ENCODE assay signal across 15 cellular contexts in genomic region chr6:36765190-36765941, GRCh38.
DNase-seq lines count a peak whose midpoint lies in the region; ATAC-seq and TF ChIP-seq lines count a peak whose summit lies in the region.
"Had no signal": no experiment of that assay in that cellular context is flagged by ENCODE, and none has a peak within 500 bp of the region (broad histone marks: within the 10 kb centered on the region; RNA-seq: fewer than 3 reads in every experiment).

No MANE protein-coding gene starts in this region.

- no peaks in the 10 kb centered on the region for H3K79me2 ChIP-seq in OCI-LY1 (ENCODE audit: insufficient read depth, low read length)
- H3K79me2 ChIP-seq in fibroblast of lung (ENCODE audit: control insufficient read depth, insufficient read depth, low read length) = no peaks in the 10 kb centered on the region

- H3K4me2 ChIP-seq in OCI-LY1 (ENCODE audit: low read length) = peak overlapping the region; percentile 63
- peak overlapping the region; percentile 21 for H3K4me2 ChIP-seq in fibroblast of lung (ENCODE audit: extremely low read depth, insufficient read depth, low read length)

- H3F3A ChIP-seq in OCI-LY1 (ENCODE audit: insufficient read depth, low read length) = no peaks in the 10 kb centered on the region

- intact Hi-C loops in lower lobe of right lung (cut with DNase I) = loop anchor here (5.0 kb wide), 1 partner anchor 87 kb away; no protein-coding TSS in a partner anchor

- H3K9ac ChIP-seq in OCI-LY1 (ENCODE audit: low read length) (peak overlapping the region; percentile 68), fibroblast of lung (ENCODE audit: insufficient read depth, low read length) (no peak overlapping the region)

- H3K9me2 ChIP-seq in OCI-LY1 (ENCODE audit: low read depth, low read length) = no peaks in the 10 kb centered on the region

- H3K4me3 Mint-ChIP-seq in stimulated activated memory B cell treated with anti-CD40 and anti-IgM and Interleukin-4, amounts not matched to agents 10 μg/mL and 1 μg/mL and 100 μg/mL, for 72 hours = peak overlapping the region; percentile 11
- H3K4me3 Mint-ChIP-seq: activated CD4-positive, alpha-beta T cell treated with anti-CD3 and anti-CD28 coated beads, Interleukin-2, amount 10 ng/mL, durations not matched to agents 7 days and 5 days had no signal

- H3K36me3 ChIP-seq in OCI-LY1 (ENCODE audit: insufficient read depth, low read length) (no peaks in the 10 kb centered on the region), fibroblast of lung (ENCODE audit: control insufficient read depth, insufficient read depth, low read length) (no peaks in the 10 kb centered on the region), lower lobe of right lung (no peaks in the 10 kb centered on the region)
- H3K36me3 ChIP-seq: BE2C, left lung, spleen, thyroid gland had no signal

- H3K27ac Mint-ChIP-seq in stimulated activated memory B cell treated with anti-CD40 and anti-IgM and Interleukin-4, amounts not matched to agents 10 μg/mL and 1 μg/mL and 100 μg/mL, for 72 hours = no peak overlapping the region
- H3K27ac Mint-ChIP-seq: activated CD4-positive, alpha-beta T cell treated with anti-CD3 and anti-CD28 coated beads, Interleukin-2, amount 10 ng/mL, durations not matched to agents 7 days and 5 days had no signal

- DNase-seq in DMS 273 (lab: John Stamatoyannopoulos, UW; ENCODE audit: unreplicated experiment) (peak; percentile 48), DMS 273 treated with DMSO at 0.1 percent for 48 hours (lab: John Stamatoyannopoulos, UW) (no peak), fibroblast of lung (ENCODE audit: low read depth in 2 of 2) (no peak), lower lobe of right lung (no peak)
- DNase-seq: cortex of kidney had no signal

- H3K4me3 ChIP-seq in OCI-LY1 (ENCODE audit: low read depth, low read length, poor library complexity, severe bottlenecking) = peak overlapping the region; percentile 35
- no peak overlapping the region for H3K4me3 ChIP-seq in fibroblast of lung (replicated peaks in 1 of 4; ENCODE audit: control extremely low read depth in 1 of 4, insufficient read depth in 1 of 4, low read depth in 3 of 4, low read length in 4 of 4)
- no peak overlapping the region for H3K4me3 ChIP-seq in lower lobe of right lung
- H3K4me3 ChIP-seq: left lung, spleen, thyroid gland had no signal

- H3K9me3 ChIP-seq in OCI-LY1 (ENCODE audit: low read length) (no peaks in the 10 kb centered on the region), fibroblast of lung (ENCODE audit: control insufficient read depth, insufficient read depth, low read depth, low read length) (no peaks in the 10 kb centered on the region), lower lobe of right lung (no peaks in the 10 kb centered on the region)
- H3K9me3 ChIP-seq: BE2C, left lung, spleen, thyroid gland had no signal

- H3K36me3 Mint-ChIP-seq in stimulated activated memory B cell treated with anti-CD40 and anti-IgM and Interleukin-4, amounts not matched to agents 10 μg/mL and 1 μg/mL and 100 μg/mL, for 72 hours = no peaks in the 10 kb centered on the region

- no peak overlapping the region for H2AFZ ChIP-seq in OCI-LY1 (ENCODE audit: low read length)
- H2AFZ ChIP-seq in fibroblast of lung (ENCODE audit: low read length) = no peak overlapping the region

- peaks cover 44% of the 10 kb centered on the region for H3K4me1 Mint-ChIP-seq in stimulated activated memory B cell treated with anti-CD40 and anti-IgM and Interleukin-4, amounts not matched to agents 10 μg/mL and 1 μg/mL and 100 μg/mL, for 72 hours

- H3K27ac ChIP-seq in OCI-LY1 (ENCODE audit: low read depth, low read length, poor library complexity, severe bottlenecking) = peak overlapping the region; percentile 91
- H3K27ac ChIP-seq in fibroblast of lung (ENCODE audit: insufficient read depth, low read length) = no peak overlapping the region
- no peak overlapping the region for H3K27ac ChIP-seq in lower lobe of right lung
- H3K27ac ChIP-seq: 22Rv1, left lung, spleen, thyroid gland had no signal

- H3K4me1 ChIP-seq in OCI-LY1 (ENCODE audit: insufficient read depth, low read length, severe bottlenecking) (peaks cover 71% of the 10 kb centered on the region), fibroblast of lung (ENCODE audit: control insufficient read depth, extremely low read depth, insufficient read depth, low read length) (peaks cover 15% of the 10 kb centered on the region), lower lobe of right lung (peaks cover 29% of the 10 kb centered on the region)

- H3K27me3 Mint-ChIP-seq in stimulated activated memory B cell treated with anti-CD40 and anti-IgM and Interleukin-4, amounts not matched to agents 10 μg/mL and 1 μg/mL and 100 μg/mL, for 72 hours = no peaks in the 10 kb centered on the region
- H3K27me3 Mint-ChIP-seq: activated CD4-positive, alpha-beta T cell treated with anti-CD3 and anti-CD28 coated beads, Interleukin-2, amount 10 ng/mL, durations not matched to agents 7 days and 5 days had no signal

- ATAC-seq in stimulated activated memory B cell treated with anti-CD40 and anti-IgM and Interleukin-4, amounts not matched to agents 10 μg/mL and 1 μg/mL and 100 μg/mL, for 72 hours = peak; percentile 4
- ATAC-seq in lower lobe of right lung (no peak), GM21526 (IDR thresholded peaks at IDR 0.05; ENCODE audit: low FRiP score, unreplicated experiment) (no peak), GM18520 (IDR thresholded peaks at IDR 0.05; ENCODE audit: unreplicated experiment) (no peak)

- H4K20me1 ChIP-seq in OCI-LY1 (ENCODE audit: insufficient read depth, low read length) = no peaks in the 10 kb centered on the region
- no peaks in the 10 kb centered on the region for H4K20me1 ChIP-seq in fibroblast of lung (ENCODE audit: control insufficient read depth, extremely low read depth, insufficient read depth, low read length)

- H3K27me3 ChIP-seq in OCI-LY1 (ENCODE audit: insufficient read depth, low read length) (no peaks in the 10 kb centered on the region), fibroblast of lung (ENCODE audit: control insufficient read depth, insufficient read depth, low read length) (peaks cover 5% of the 10 kb centered on the region), lower lobe of right lung (ENCODE audit: low read depth) (no peaks in the 10 kb centered on the region)
- H3K27me3 ChIP-seq: BE2C, left lung, spleen, thyroid gland had no signal

- TF ChIP-seq CTCF in OCI-LY1 (IDR thresholded peaks at IDR 0.05; ENCODE audit: low read length) = no peak
- no peak for TF ChIP-seq CTCF in fibroblast of lung (conservative IDR thresholded peaks at IDR 0.05 in 1 of 2, IDR thresholded peaks at IDR 0.05 in 1 of 2; ENCODE audit: low read depth in 1 of 2, low read length in 2 of 2)
- TF ChIP-seq CTCF in lower lobe of right lung (IDR thresholded peaks at IDR 0.05) = no peak

- no peaks in the 10 kb centered on the region for H3K9me3 Mint-ChIP-seq in stimulated activated memory B cell treated with anti-CD40 and anti-IgM and Interleukin-4, amounts not matched to agents 10 μg/mL and 1 μg/mL and 100 μg/mL, for 72 hours
- H3K9me3 Mint-ChIP-seq: activated CD4-positive, alpha-beta T cell treated with anti-CD3 and anti-CD28 coated beads, Interleukin-2, amount 10 ng/mL, durations not matched to agents 7 days and 5 days had no signal
